ENCODE assay signal across 1 cellular context in the genomic region with DNA sequence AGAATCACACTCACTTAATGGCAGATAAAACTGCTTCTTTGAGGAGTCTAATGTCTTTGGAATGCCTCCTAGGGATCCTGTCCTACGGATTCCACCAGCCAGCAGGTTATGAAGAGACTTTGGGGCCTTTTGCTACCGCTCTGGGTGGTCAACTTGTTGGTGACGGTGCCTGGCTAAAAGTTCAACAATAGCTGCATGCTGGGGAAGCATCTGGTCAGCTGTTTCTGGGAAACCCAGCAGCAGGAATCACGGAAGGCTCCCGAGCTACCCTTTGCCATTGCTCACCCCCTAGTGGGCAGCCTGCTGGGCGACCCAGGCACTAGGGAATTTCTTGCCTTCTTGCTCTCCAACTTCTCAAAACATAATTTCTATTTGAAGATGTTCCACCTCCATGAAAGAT.
TF ChIP-seq lines count a peak whose summit lies in the region.

No MANE protein-coding gene starts in this region.

TF ChIP-seq in HepG2, 621 proteins besides CTCF, POLR2A, EP300 and RAD21:
- TF ChIP-seq NR2F2 (IDR thresholded peaks at IDR 0.05; ENCODE audit: borderline replicate concordance, low read depth) (no peak), NFATC3 (CRISPR knock-in tag; IDR thresholded peaks at IDR 0.05) (no peak), ZEB1 (IDR thresholded peaks at IDR 0.05; ENCODE audit: insufficient replicate concordance, low read depth) (no peak), NCOA1 (CRISPR knock-in tag; IDR thresholded peaks at IDR 0.05) (no peak), SRSF1 (optimal IDR thresholded peaks at IDR 0.05; ENCODE audit: low read depth, low read length) (no peak), DZIP1 (CRISPR knock-in tag; IDR thresholded peaks at IDR 0.05) (no peak), ZNF18 (CRISPR knock-in tag; IDR thresholded peaks at IDR 0.05; ENCODE audit: insufficient replicate concordance) (no peak), ZNF251 (CRISPR knock-in tag; IDR thresholded peaks at IDR 0.05) (no peak), ELF1 (CRISPR knock-in tag; IDR thresholded peaks at IDR 0.05) (no peak), ZKSCAN5 (CRISPR knock-in tag; IDR thresholded peaks at IDR 0.05) (no peak)
- TF ChIP-seq, protein P1, sequence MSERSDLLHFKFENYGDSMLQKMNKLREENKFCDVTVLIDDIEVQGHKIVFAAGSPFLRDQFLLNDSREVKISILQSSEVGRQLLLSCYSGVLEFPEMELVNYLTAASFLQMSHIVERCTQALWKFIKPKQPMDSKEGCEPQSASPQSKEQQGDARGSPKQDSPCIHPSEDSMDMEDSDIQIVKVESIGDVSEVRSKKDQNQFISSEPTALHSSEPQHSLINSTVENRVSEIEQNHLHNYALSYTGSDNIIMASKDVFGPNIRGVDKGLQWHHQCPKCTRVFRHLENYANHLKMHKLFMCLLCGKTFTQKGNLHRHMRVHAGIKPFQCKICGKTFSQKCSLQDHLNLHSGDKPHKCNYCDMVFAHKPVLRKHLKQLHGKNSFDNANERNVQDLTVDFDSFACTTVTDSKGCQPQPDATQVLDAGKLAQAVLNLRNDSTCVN (CRISPR knock-in tag; IDR thresholded peaks at IDR 0.05; ENCODE audit: borderline replicate concordance): no peak
- TF ChIP-seq, protein P2, sequence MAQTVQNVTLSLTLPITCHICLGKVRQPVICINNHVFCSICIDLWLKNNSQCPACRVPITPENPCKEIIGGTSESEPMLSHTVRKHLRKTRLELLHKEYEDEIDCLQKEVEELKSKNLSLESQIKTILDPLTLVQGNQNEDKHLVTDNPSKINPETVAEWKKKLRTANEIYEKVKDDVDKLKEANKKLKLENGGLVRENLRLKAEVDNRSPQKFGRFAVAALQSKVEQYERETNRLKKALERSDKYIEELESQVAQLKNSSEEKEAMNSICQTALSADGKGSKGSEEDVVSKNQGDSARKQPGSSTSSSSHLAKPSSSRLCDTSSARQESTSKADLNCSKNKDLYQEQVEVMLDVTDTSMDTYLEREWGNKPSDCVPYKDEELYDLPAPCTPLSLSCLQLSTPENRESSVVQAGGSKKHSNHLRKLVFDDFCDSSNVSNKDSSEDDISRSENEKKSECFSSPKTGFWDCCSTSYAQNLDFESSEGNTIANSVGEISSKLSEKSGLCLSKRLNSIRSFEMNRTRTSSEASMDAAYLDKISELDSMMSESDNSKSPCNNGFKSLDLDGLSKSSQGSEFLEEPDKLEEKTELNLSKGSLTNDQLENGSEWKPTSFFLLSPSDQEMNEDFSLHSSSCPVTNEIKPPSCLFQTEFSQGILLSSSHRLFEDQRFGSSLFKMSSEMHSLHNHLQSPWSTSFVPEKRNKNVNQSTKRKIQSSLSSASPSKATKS (CRISPR knock-in tag; IDR thresholded peaks at IDR 0.05): no peak
- TF ChIP-seq, protein P3, sequence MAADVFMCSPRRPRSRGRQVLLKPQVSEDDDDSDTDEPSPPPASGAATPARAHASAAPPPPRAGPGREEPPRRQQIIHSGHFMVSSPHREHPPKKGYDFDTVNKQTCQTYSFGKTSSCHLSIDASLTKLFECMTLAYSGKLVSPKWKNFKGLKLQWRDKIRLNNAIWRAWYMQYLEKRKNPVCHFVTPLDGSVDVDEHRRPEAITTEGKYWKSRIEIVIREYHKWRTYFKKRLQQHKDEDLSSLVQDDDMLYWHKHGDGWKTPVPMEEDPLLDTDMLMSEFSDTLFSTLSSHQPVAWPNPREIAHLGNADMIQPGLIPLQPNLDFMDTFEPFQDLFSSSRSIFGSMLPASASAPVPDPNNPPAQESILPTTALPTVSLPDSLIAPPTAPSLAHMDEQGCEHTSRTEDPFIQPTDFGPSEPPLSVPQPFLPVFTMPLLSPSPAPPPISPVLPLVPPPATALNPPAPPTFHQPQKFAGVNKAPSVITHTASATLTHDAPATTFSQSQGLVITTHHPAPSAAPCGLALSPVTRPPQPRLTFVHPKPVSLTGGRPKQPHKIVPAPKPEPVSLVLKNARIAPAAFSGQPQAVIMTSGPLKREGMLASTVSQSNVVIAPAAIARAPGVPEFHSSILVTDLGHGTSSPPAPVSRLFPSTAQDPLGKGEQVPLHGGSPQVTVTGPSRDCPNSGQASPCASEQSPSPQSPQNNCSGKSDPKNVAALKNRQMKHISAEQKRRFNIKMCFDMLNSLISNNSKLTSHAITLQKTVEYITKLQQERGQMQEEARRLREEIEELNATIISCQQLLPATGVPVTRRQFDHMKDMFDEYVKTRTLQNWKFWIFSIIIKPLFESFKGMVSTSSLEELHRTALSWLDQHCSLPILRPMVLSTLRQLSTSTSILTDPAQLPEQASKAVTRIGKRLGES (CRISPR knock-in tag; IDR thresholded peaks at IDR 0.05; ENCODE audit: borderline replicate concordance): no peak
- TF ChIP-seq, protein P4, sequence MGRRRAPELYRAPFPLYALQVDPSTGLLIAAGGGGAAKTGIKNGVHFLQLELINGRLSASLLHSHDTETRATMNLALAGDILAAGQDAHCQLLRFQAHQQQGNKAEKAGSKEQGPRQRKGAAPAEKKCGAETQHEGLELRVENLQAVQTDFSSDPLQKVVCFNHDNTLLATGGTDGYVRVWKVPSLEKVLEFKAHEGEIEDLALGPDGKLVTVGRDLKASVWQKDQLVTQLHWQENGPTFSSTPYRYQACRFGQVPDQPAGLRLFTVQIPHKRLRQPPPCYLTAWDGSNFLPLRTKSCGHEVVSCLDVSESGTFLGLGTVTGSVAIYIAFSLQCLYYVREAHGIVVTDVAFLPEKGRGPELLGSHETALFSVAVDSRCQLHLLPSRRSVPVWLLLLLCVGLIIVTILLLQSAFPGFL (CRISPR knock-in tag; IDR thresholded peaks at IDR 0.05): no peak
